8 cellular contexts compared by ENCODE assay signal in the genomic region with DNA sequence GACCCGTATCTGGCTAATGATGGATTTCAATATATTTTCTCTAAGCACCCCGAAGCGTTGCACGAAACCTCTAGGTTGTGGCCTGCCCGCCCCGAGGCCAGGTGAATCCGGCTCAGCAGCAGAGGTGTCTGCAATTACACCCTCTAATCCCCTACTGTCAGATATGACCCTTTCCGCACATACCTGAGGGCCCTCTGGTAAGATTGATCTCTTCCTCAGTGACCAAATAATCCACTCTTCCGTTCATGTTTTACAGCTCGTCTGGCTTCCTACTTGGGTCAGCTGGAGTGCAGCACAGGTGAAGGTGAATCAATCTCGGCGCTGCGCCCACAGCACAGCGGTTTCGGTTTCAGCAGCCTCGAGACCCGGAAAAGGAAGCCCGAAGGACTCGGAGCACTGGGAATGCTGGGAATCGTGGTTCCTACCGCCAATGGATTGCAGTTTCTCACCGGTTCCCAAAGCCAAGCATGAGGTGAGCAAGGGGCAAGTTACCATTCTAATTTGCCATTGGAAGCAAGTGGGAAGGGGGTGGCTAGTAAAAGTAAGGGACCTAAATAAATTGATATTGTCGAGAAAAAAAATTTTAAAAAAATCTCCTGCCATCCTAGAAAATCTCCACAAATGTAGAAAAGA. TPM values are rescaled to one million over a fixed set of nuclear protein-coding genes. Genes with fewer than 3 reads are reported as not detected.
A peak's percentile ranks its signal among the peaks of the same experiment; 100 is the strongest.
DNase-seq lines count a peak whose midpoint lies in the region; ATAC-seq and TF ChIP-seq lines count a peak whose summit lies in the region.

A gene with protein sequence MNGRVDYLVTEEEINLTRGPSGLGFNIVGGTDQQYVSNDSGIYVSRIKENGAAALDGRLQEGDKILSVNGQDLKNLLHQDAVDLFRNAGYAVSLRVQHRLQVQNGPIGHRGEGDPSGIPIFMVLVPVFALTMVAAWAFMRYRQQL (minus strand): TSS at position 374 of the 633 bp plus-strand sequence. CDS start 127 bp downstream, at position 247.

- peaks cover 12% of the 10 kb centered on the region; the same call in 1 of the 2 replicates for H3K4me1 ChIP-seq in PC-3 (ENCODE audit: insufficient read depth, low read length)
- peaks cover 0 to 13% of the 10 kb centered on the region in 2 donors for H3K4me1 ChIP-seq in naive thymus-derived CD4-positive, alpha-beta T cell (ENCODE audit: control insufficient read depth in 2 of 2, insufficient read depth in 2 of 2, low read length in 2 of 2)

- no peak within 1 kb of the TSS for H3K27ac Mint-ChIP-seq in activated T-helper 1 cell treated with anti-CD3 and anti-CD28 coated beads, Interleukin-12 subunit alpha, Interleukin-12 subunit beta, Interleukin-2, Interleukin-4 antibody, amounts not matched to agents 30 ng/mL and 10 ng/mL and 1 ng/mL, durations not matched to agents 14 hours and 24 hours and 36 hours
- H3K27ac Mint-ChIP-seq in naive thymus-derived CD4-positive, alpha-beta T cell: peak within 1 kb of the TSS; percentile 22 to 97 (median 92)
- peak within 1 kb of the TSS; percentile 91 for H3K27ac Mint-ChIP-seq in stimulated activated effector memory CD8-positive, alpha-beta T cell treated with anti-CD3 and anti-CD28 coated beads, Interleukin-12 subunit alpha, Interleukin-12 subunit beta, amount 100 ng/mL, for 72 hours

- CTCF ChIA-PET in PC-3 (lab: Charles Lee): no interaction called here
- CTCF ChIA-PET in naive thymus-derived CD4-positive, alpha-beta T cell (lab: Charles Lee): no interaction called here

- no peaks in the 10 kb centered on the region for H3F3A ChIP-seq in PC-3 (ENCODE audit: low read length, unreplicated experiment)

- POLR2A ChIA-PET in PC-3 (lab: Charles Lee; ENCODE audit: unreplicated experiment): no interaction called here
- POLR2A ChIA-PET in naive thymus-derived CD4-positive, alpha-beta T cell (lab: Charles Lee): no interaction called here

- H3K9me2 ChIP-seq in PC-3 (replicated peaks; ENCODE audit: low read length): no peaks in the 10 kb centered on the region

- H3K9me3 ChIP-seq in PC-3 (ENCODE audit: low read length): no peaks in the 10 kb centered on the region
- H3K9me3 ChIP-seq in naive thymus-derived CD4-positive, alpha-beta T cell (ENCODE audit: control insufficient read depth in 2 of 3, low read length in 3 of 3): no peaks in the 10 kb centered on the region

- H3K9me3 Mint-ChIP-seq in activated T-helper 1 cell treated with anti-CD3 and anti-CD28 coated beads, Interleukin-12 subunit alpha, Interleukin-12 subunit beta, Interleukin-2, Interleukin-4 antibody, amounts not matched to agents 30 ng/mL and 10 ng/mL and 1 ng/mL, durations not matched to agents 14 hours and 24 hours and 36 hours: no peaks in the 10 kb centered on the region
- H3K9me3 Mint-ChIP-seq in naive thymus-derived CD4-positive, alpha-beta T cell: no peaks in the 10 kb centered on the region
- no peaks in the 10 kb centered on the region for H3K9me3 Mint-ChIP-seq in stimulated activated effector memory CD8-positive, alpha-beta T cell treated with anti-CD3 and anti-CD28 coated beads, Interleukin-12 subunit alpha, Interleukin-12 subunit beta, amount 100 ng/mL, for 72 hours

- H3K27me3 ChIP-seq in PC-3 (ENCODE audit: low read length): no peaks in the 10 kb centered on the region
- no peaks in the 10 kb centered on the region for H3K27me3 ChIP-seq in naive thymus-derived CD4-positive, alpha-beta T cell (ENCODE audit: control insufficient read depth in 2 of 2, insufficient read depth in 2 of 2, low read length in 2 of 2)

- peak within 1 kb of the TSS; percentile 85 for H3K4me2 ChIP-seq in PC-3 (ENCODE audit: low read length)

- BruUV-seq in PC-3 (replicated peaks; lab: Mats Ljungman, UMichigan): no TSS peak

- peak; percentile 18 for DNase-seq in GM04503 (ENCODE audit: low read depth)
- DNase-seq in HS-27A (ENCODE audit: low read depth): peak; percentile 33
- peak; percentile 93 for DNase-seq in PC-3
- peak; percentile 22 for DNase-seq in activated T-helper 1 cell treated with anti-CD3 and anti-CD28 coated beads, Interleukin-12 subunit alpha, Interleukin-12 subunit beta, Interleukin-2, Interleukin-4 antibody, amounts not matched to agents 30 ng/mL and 10 ng/mL and 1 ng/mL, durations not matched to agents 14 hours and 24 hours and 36 hours (ENCODE audit: low spot score)
- DNase-seq in fibroblast of pulmonary artery (ENCODE audit: low read depth): peak; percentile 70
- DNase-seq in naive thymus-derived CD4-positive, alpha-beta T cell: peak; percentile 11 to 57 (median 48)
- DNase-seq in stimulated activated effector memory CD8-positive, alpha-beta T cell treated with anti-CD3 and anti-CD28 coated beads, Interleukin-12 subunit alpha, Interleukin-12 subunit beta, amount 100 ng/mL, for 72 hours (ENCODE audit: low spot score in 2 of 2): peak; percentile 9 to 62

- H3K27me3 Mint-ChIP-seq in activated T-helper 1 cell treated with anti-CD3 and anti-CD28 coated beads, Interleukin-12 subunit alpha, Interleukin-12 subunit beta, Interleukin-2, Interleukin-4 antibody, amounts not matched to agents 30 ng/mL and 10 ng/mL and 1 ng/mL, durations not matched to agents 14 hours and 24 hours and 36 hours (ENCODE audit: insufficient read depth): peaks cover under 1% of the 10 kb centered on the region
- H3K27me3 Mint-ChIP-seq in naive thymus-derived CD4-positive, alpha-beta T cell: peaks cover 2 to 5% (median 3%) of the 10 kb centered on the region in 5 donors

- peaks cover 3% of the 10 kb centered on the region for H3K36me3 Mint-ChIP-seq in activated T-helper 1 cell treated with anti-CD3 and anti-CD28 coated beads, Interleukin-12 subunit alpha, Interleukin-12 subunit beta, Interleukin-2, Interleukin-4 antibody, amounts not matched to agents 30 ng/mL and 10 ng/mL and 1 ng/mL, durations not matched to agents 14 hours and 24 hours and 36 hours (ENCODE audit: low read depth)
- peaks cover 0 to 12% (median 2%) of the 10 kb centered on the region in 5 donors for H3K36me3 Mint-ChIP-seq in naive thymus-derived CD4-positive, alpha-beta T cell
- H3K36me3 Mint-ChIP-seq in stimulated activated effector memory CD8-positive, alpha-beta T cell treated with anti-CD3 and anti-CD28 coated beads, Interleukin-12 subunit alpha, Interleukin-12 subunit beta, amount 100 ng/mL, for 72 hours: no peaks in the 10 kb centered on the region

- peak within 1 kb of the TSS; percentile 65 for H3K9ac ChIP-seq in PC-3 (ENCODE audit: low read length)

- H3K4me1 Mint-ChIP-seq in activated T-helper 1 cell treated with anti-CD3 and anti-CD28 coated beads, Interleukin-12 subunit alpha, Interleukin-12 subunit beta, Interleukin-2, Interleukin-4 antibody, amounts not matched to agents 30 ng/mL and 10 ng/mL and 1 ng/mL, durations not matched to agents 14 hours and 24 hours and 36 hours (ENCODE audit: low read depth): peaks cover 21% of the 10 kb centered on the region
- H3K4me1 Mint-ChIP-seq in naive thymus-derived CD4-positive, alpha-beta T cell: peaks cover 12 to 49% (median 45%) of the 10 kb centered on the region in 7 donors
- peaks cover 22% of the 10 kb centered on the region for H3K4me1 Mint-ChIP-seq in stimulated activated effector memory CD8-positive, alpha-beta T cell treated with anti-CD3 and anti-CD28 coated beads, Interleukin-12 subunit alpha, Interleukin-12 subunit beta, amount 100 ng/mL, for 72 hours

- H3K27ac ChIP-seq in PC-3 (ENCODE audit: low read length): peak within 1 kb of the TSS; percentile 30
- peak within 1 kb of the TSS; percentile 68 for H3K27ac ChIP-seq in naive thymus-derived CD4-positive, alpha-beta T cell (ENCODE audit: low read depth, low read length)

- ATAC-seq in PC-3 (peak; percentile 99), HG03097 (IDR thresholded peaks at IDR 0.05; ENCODE audit: low FRiP score, unreplicated experiment) (no peak)
- ATAC-seq in naive thymus-derived CD4-positive, alpha-beta T cell: peak; percentile 80
- peak; percentile 64 for ATAC-seq in stimulated activated effector memory CD8-positive, alpha-beta T cell treated with anti-CD3 and anti-CD28 coated beads, Interleukin-12 subunit alpha, Interleukin-12 subunit beta, amount 100 ng/mL, for 72 hours

- peak within 1 kb of the TSS; percentile 91 for H3K4me3 Mint-ChIP-seq in activated T-helper 1 cell treated with anti-CD3 and anti-CD28 coated beads, Interleukin-12 subunit alpha, Interleukin-12 subunit beta, Interleukin-2, Interleukin-4 antibody, amounts not matched to agents 30 ng/mL and 10 ng/mL and 1 ng/mL, durations not matched to agents 14 hours and 24 hours and 36 hours
- H3K4me3 Mint-ChIP-seq in naive thymus-derived CD4-positive, alpha-beta T cell: peak within 1 kb of the TSS; percentile 87 to 98 (median 94)
- peak within 1 kb of the TSS; percentile 87 for H3K4me3 Mint-ChIP-seq in stimulated activated effector memory CD8-positive, alpha-beta T cell treated with anti-CD3 and anti-CD28 coated beads, Interleukin-12 subunit alpha, Interleukin-12 subunit beta, amount 100 ng/mL, for 72 hours

- H3K36me3 ChIP-seq in PC-3 (ENCODE audit: low read depth, low read length): 0 out of 2 replicates have a peak, but pooled peaks cover 3% of the 10 kb centered on the region
- H3K36me3 ChIP-seq in naive thymus-derived CD4-positive, alpha-beta T cell (ENCODE audit: control insufficient read depth in 2 of 3, insufficient read depth in 3 of 3, low read length in 3 of 3): peaks cover 0 to 3% (median 0%) of the 10 kb centered on the region in 3 experiments

- peak within 1 kb of the TSS; percentile 90 for H2AFZ ChIP-seq in PC-3 (ENCODE audit: low read length)

- intact Hi-C loops in PC-3 (cut with micrococcal nuclease): loop anchor here (1.0 to 5.0 kb wide), 3 partner anchors 53 to 150 kb away; partner anchors contain the start of gene COX16
- intact Hi-C loops in activated T-helper 1 cell treated with anti-CD3 and anti-CD28 coated beads, Interleukin-12 subunit alpha, Interleukin-12 subunit beta, Interleukin-2, Interleukin-4 antibody, amounts not matched to agents 30 ng/mL and 10 ng/mL and 1 ng/mL, durations not matched to agents 14 hours and 24 hours and 36 hours (cut with micrococcal nuclease): no loop called here
- intact Hi-C loops in naive thymus-derived CD4-positive, alpha-beta T cell (cut with micrococcal nuclease): loop anchor here (1.0 kb wide), 1 partner anchor 58 kb away; the partner anchor contains the start of gene COX16 (in 2 of the 2)

- H3K4me3 ChIP-seq in PC-3 (ENCODE audit: low read length) (peak within 1 kb of the TSS; percentile 81), fibroblast of pulmonary artery (replicated peaks; ENCODE audit: low read depth, low read length) (peak within 1 kb of the TSS; percentile 74)
- H3K4me3 ChIP-seq in naive thymus-derived CD4-positive, alpha-beta T cell (ENCODE audit: low read length): peak within 1 kb of the TSS; percentile 78

- peaks cover 33% of the 10 kb centered on the region for H3K79me2 ChIP-seq in PC-3 (ENCODE audit: low read length)

- no peaks in the 10 kb centered on the region for H4K20me1 ChIP-seq in PC-3 (ENCODE audit: low read length)

- TF ChIP-seq CTCF in PC-3 (conservative IDR thresholded peaks at IDR 0.05; ENCODE audit: low read depth, low read length) (no peak), fibroblast of pulmonary artery (IDR thresholded peaks at IDR 0.05; ENCODE audit: low read length, missing control alignments) (no peak)

RNA-seq across cellular contexts. Expression of the gene that starts here (rescaled TPM):
- total RNA-seq in PC-3 (2014; rRNA removed): 13.1 and 16.4 TPM in 2 replicates
- total RNA-seq in activated T-helper 1 cell treated with anti-CD3 and anti-CD28 coated beads, Interleukin-12 subunit alpha, Interleukin-12 subunit beta, Interleukin-2, Interleukin-4 antibody, amounts not matched to agents 30 ng/mL and 10 ng/mL and 1 ng/mL, durations not matched to agents 14 hours and 24 hours and 36 hours: 2.2 and 3.2 TPM in 2 replicates
- total RNA-seq in naive thymus-derived CD4-positive, alpha-beta T cell: 10 to 100 TPM in 4 of 5 experiments, 1 to 10 TPM in 1; 8.3 to 22.9 (median 14.4) TPM
- 10 to 100 TPM; 16.3 to 18.5 TPM for polyA plus RNA-seq in naive thymus-derived CD4-positive, alpha-beta T cell

Comparison
In these comparisons a context has a peak if more than half of its experiments do, and no peak if none do; other contexts are left out.
1. DNase-seq: peak in every context shown above with its lines; median percentile 93 in PC-3; 70 in fibroblast of pulmonary artery; 48 in naive thymus-derived CD4-positive, alpha-beta T cell; 36 in stimulated activated effector memory CD8-positive, alpha-beta T cell treated with anti-CD3 and anti-CD28 coated beads, Interleukin-12 subunit alpha, Interleukin-12 subunit beta, amount 100 ng/mL, for 72 hours; 33 in HS-27A; 22 in activated T-helper 1 cell treated with anti-CD3 and anti-CD28 coated beads, Interleukin-12 subunit alpha, Interleukin-12 subunit beta, Interleukin-2, Interleukin-4 antibody, amounts not matched to agents 30 ng/mL and 10 ng/mL and 1 ng/mL, durations not matched to agents 14 hours and 24 hours and 36 hours; 18 in GM04503.